Comparison of ENCODE assay signal across 13 cellular contexts in genomic region chr17:9363440-9364350, GRCh38.
A peak's percentile ranks its signal among the peaks of the same experiment; 100 is the strongest.
DNase-seq lines count a peak whose midpoint lies in the region; ATAC-seq and TF ChIP-seq lines count a peak whose summit lies in the region.
"Had no signal": no experiment of that assay in that cellular context is flagged by ENCODE, and none has a peak within 500 bp of the region (broad histone marks: within the 10 kb centered on the region; RNA-seq: fewer than 3 reads in every experiment).

No MANE protein-coding gene starts in this region.

- H3K4me2 ChIP-seq in PC-3 (ENCODE audit: low read length): no peak overlapping the region

- H3K9me3 ChIP-seq in PC-3 (ENCODE audit: low read length) (no peaks in the 10 kb centered on the region), esophagus muscularis mucosa (no peaks in the 10 kb centered on the region)

- H4K20me1 ChIP-seq in PC-3 (ENCODE audit: low read length): no peaks in the 10 kb centered on the region

- CTCF ChIA-PET in PC-3 (lab: Charles Lee): interaction anchor here (0.6 kb wide), 1 partner anchor 28 kb away, joined by 3 read pairs; no protein-coding TSS in a partner anchor

- no peak for TF ChIP-seq POLR2A in esophagus muscularis mucosa (IDR thresholded peaks at IDR 0.05; ENCODE audit: low read depth)

- H3K4me1 ChIP-seq in PC-3 (ENCODE audit: insufficient read depth, low read length) (peaks cover 4% of the 10 kb centered on the region; the same call in 1 of the 2 replicates), esophagus muscularis mucosa (peaks cover 4 to 20% (median 14%) of the 10 kb centered on the region in 4 donors)

- no peak for TF ChIP-seq EP300 in esophagus muscularis mucosa (IDR thresholded peaks at IDR 0.05)

- no peak for TF ChIP-seq CTCF in PC-3 (conservative IDR thresholded peaks at IDR 0.05; ENCODE audit: low read depth, low read length)
- TF ChIP-seq CTCF in esophagus muscularis mucosa (IDR thresholded peaks at IDR 0.05): no peak

- intact Hi-C loops in PC-3 (cut with micrococcal nuclease): no loop called here
- intact Hi-C loops in esophagus muscularis mucosa (cut with DNase I): loop anchor here (5.0 kb wide), 1 partner anchor 106 kb away; no protein-coding TSS in a partner anchor

- no peaks in the 10 kb centered on the region for H3K79me2 ChIP-seq in PC-3 (ENCODE audit: low read length)

- H3F3A ChIP-seq in PC-3 (ENCODE audit: low read length, unreplicated experiment): no peaks in the 10 kb centered on the region

- H2AFZ ChIP-seq in PC-3 (ENCODE audit: low read length): no peak overlapping the region

- no peak overlapping the region for H3K9ac ChIP-seq in PC-3 (ENCODE audit: low read length)

- H3K27me3 ChIP-seq in PC-3 (ENCODE audit: low read length): no peaks in the 10 kb centered on the region
- no peaks in the 10 kb centered on the region for H3K27me3 ChIP-seq in esophagus muscularis mucosa

- no peaks in the 10 kb centered on the region for H3K9me3 Mint-ChIP-seq in stimulated activated naive CD8-positive, alpha-beta T cell treated with anti-CD3 and anti-CD28 coated beads, Interleukin-15, amount 100 ng/mL, for 72 hours
- H3K9me3 Mint-ChIP-seq: stimulated activated naive B cell treated with anti-CD40 and anti-IgM and Interleukin-4, amounts not matched to agents 10 μg/mL and 1 μg/mL and 100 μg/mL, for 72 hours; T-helper 1 cell treated with Interleukin-12 subunit alpha and Interleukin-12 subunit beta and Interleukin-4 antibody, amounts not matched to agents 30 μg/mL and 1 μg/mL, for 36 hours had no signal

- whole genome bisulfite sequencing in esophagus muscularis mucosa: 89% methylated on average over 13 of the region's 13 CpGs

- H3K27ac Mint-ChIP-seq in stimulated activated naive CD8-positive, alpha-beta T cell treated with anti-CD3 and anti-CD28 coated beads, Interleukin-15, amount 100 ng/mL, for 72 hours: no peak overlapping the region
- H3K27ac Mint-ChIP-seq: stimulated activated naive B cell treated with anti-CD40 and anti-IgM and Interleukin-4, amounts not matched to agents 10 μg/mL and 1 μg/mL and 100 μg/mL, for 72 hours; T-helper 1 cell treated with Interleukin-12 subunit alpha and Interleukin-12 subunit beta and Interleukin-4 antibody, amounts not matched to agents 30 μg/mL and 1 μg/mL, for 36 hours had no signal

- no peak for ATAC-seq in PC-3
- ATAC-seq in stimulated activated naive CD8-positive, alpha-beta T cell treated with anti-CD3 and anti-CD28 coated beads, Interleukin-15, amount 100 ng/mL, for 72 hours: peak; percentile 98
- ATAC-seq: stimulated activated naive B cell treated with anti-CD40 and anti-IgM and Interleukin-4, amounts not matched to agents 10 μg/mL and 1 μg/mL and 100 μg/mL, for 72 hours had no signal

- peak; percentile 43 for DNase-seq in stimulated activated CD4-positive, alpha-beta T cell treated with anti-CD3 and anti-CD28 coated beads, Interleukin-1b, Interleukin-23, amount 100 ng/mL, for 48 hours
- no peak for DNase-seq in stimulated activated CD4-positive, alpha-beta T cell treated with anti-CD3 and anti-CD28 coated beads, Interleukin-4, amount 100 ng/mL, for 4 hours
- DNase-seq in PC-3 (peak; percentile 50), epithelial cell of prostate (ENCODE audit: low read depth, low spot score) (peak; percentile 56), esophagus muscularis mucosa (ENCODE audit: extremely low spot score) (no peak), COR-L47 (lab: John Stamatoyannopoulos, UW) (no peak), MV-4-11 (lab: John Stamatoyannopoulos, UW) (no peak)
- peak; percentile 12 to 48 for DNase-seq in stimulated activated naive CD8-positive, alpha-beta T cell treated with anti-CD3 and anti-CD28 coated beads, Interleukin-15, amount 100 ng/mL, for 72 hours
- DNase-seq: activated CD8-positive, alpha-beta memory T cell treated with anti-CD3 and anti-CD28 coated beads for 24 hours; head of caudate nucleus; NCI-H1092; stimulated activated naive B cell treated with anti-CD40 and anti-IgM and Interleukin-4, amounts not matched to agents 10 μg/mL and 1 μg/mL and 100 μg/mL, for 72 hours had no signal

- POLR2A ChIA-PET in PC-3 (lab: Charles Lee; ENCODE audit: unreplicated experiment): no interaction called here

- no peak overlapping the region for H3K27ac ChIP-seq in PC-3 (ENCODE audit: low read length)
- no peak overlapping the region for H3K27ac ChIP-seq in epithelial cell of prostate
- H3K27ac ChIP-seq in esophagus muscularis mucosa (replicated peaks in 1 of 4): no peak overlapping the region

- no peaks in the 10 kb centered on the region for H3K27me3 Mint-ChIP-seq in stimulated activated naive CD8-positive, alpha-beta T cell treated with anti-CD3 and anti-CD28 coated beads, Interleukin-15, amount 100 ng/mL, for 72 hours
- H3K27me3 Mint-ChIP-seq: stimulated activated naive B cell treated with anti-CD40 and anti-IgM and Interleukin-4, amounts not matched to agents 10 μg/mL and 1 μg/mL and 100 μg/mL, for 72 hours had no signal

- no TSS peak for BruUV-seq in PC-3 (replicated peaks; lab: Mats Ljungman, UMichigan)

- H3K4me3 ChIP-seq in PC-3 (ENCODE audit: low read length) (no peak overlapping the region), esophagus muscularis mucosa (no peak overlapping the region)

- H3K4me3 Mint-ChIP-seq in stimulated activated naive CD8-positive, alpha-beta T cell treated with anti-CD3 and anti-CD28 coated beads, Interleukin-15, amount 100 ng/mL, for 72 hours: no peak overlapping the region
- H3K4me3 Mint-ChIP-seq: stimulated activated naive B cell treated with anti-CD40 and anti-IgM and Interleukin-4, amounts not matched to agents 10 μg/mL and 1 μg/mL and 100 μg/mL, for 72 hours; T-helper 1 cell treated with Interleukin-12 subunit alpha and Interleukin-12 subunit beta and Interleukin-4 antibody, amounts not matched to agents 30 μg/mL and 1 μg/mL, for 36 hours had no signal

- no peaks in the 10 kb centered on the region for H3K9me2 ChIP-seq in PC-3 (replicated peaks; ENCODE audit: low read length)

- peaks cover 18% of the 10 kb centered on the region for H3K4me1 Mint-ChIP-seq in stimulated activated naive CD8-positive, alpha-beta T cell treated with anti-CD3 and anti-CD28 coated beads, Interleukin-15, amount 100 ng/mL, for 72 hours

- H3K36me3 ChIP-seq in PC-3 (ENCODE audit: low read depth, low read length) (no peaks in the 10 kb centered on the region), esophagus muscularis mucosa (no peaks in the 10 kb centered on the region)

Comparison
In these comparisons a context has a peak if more than half of its experiments do, and no peak if none do; other contexts are left out.
1. DNase-seq: peak in stimulated activated CD4-positive, alpha-beta T cell treated with anti-CD3 and anti-CD28 coated beads, Interleukin-1b, Interleukin-23, amount 100 ng/mL, for 48 hours (single experiment), PC-3 (single experiment), epithelial cell of prostate (single experiment) and stimulated activated naive CD8-positive, alpha-beta T cell treated with anti-CD3 and anti-CD28 coated beads, Interleukin-15, amount 100 ng/mL, for 72 hours (2 of 2); none in stimulated activated CD4-positive, alpha-beta T cell treated with anti-CD3 and anti-CD28 coated beads, Interleukin-4, amount 100 ng/mL, for 4 hours (0 of 2), esophagus muscularis mucosa (single experiment), COR-L47 (single experiment) and MV-4-11 (single experiment).